In genomic region chr4:47873877-47874571, GRCh38 we compare ENCODE assay signal across 24 cellular contexts. TPM values are rescaled to one million over a fixed set of nuclear protein-coding genes. Genes with fewer than 3 reads are reported as not detected.
DNase-seq lines count a peak whose midpoint lies in the region; ATAC-seq and TF ChIP-seq lines count a peak whose summit lies in the region.
"Had no signal": no experiment of that assay in that cellular context is flagged by ENCODE, and none has a peak within 500 bp of the region (broad histone marks: within the 10 kb centered on the region; RNA-seq: fewer than 3 reads in every experiment).

No MANE protein-coding gene starts in this region.

- TF ChIP-seq CTCF in natural killer cell (IDR thresholded peaks at IDR 0.05) (no peak), endodermal cell (conservative IDR thresholded peaks at IDR 0.05) (no peak), PC-9 (conservative IDR thresholded peaks at IDR 0.05) (no peak), esophagus squamous epithelium (IDR thresholded peaks at IDR 0.05) (no peak)

- peak; percentile 61 for ATAC-seq in activated CD8-positive, alpha-beta memory T cell treated with anti-CD3 and anti-CD28 coated beads, Interleukin-2, amount 10 ng/mL, durations not matched to agents 7 days and 5 days
- ATAC-seq in natural killer cell treated with Interleukin-12 subunit alpha and Interleukin-12 subunit beta and Interleukin-15 and Interleukin-18, amount 100 ng/mL, for 72 hours: peak in 1 of 2 donors; percentile 87
- no peak for ATAC-seq in natural killer cell
- ATAC-seq: GM12878, HCT116, PC-3 had no signal

- no TSS peak for BruUV-seq in PC-9 (replicated peaks; lab: Mats Ljungman, UMichigan)

- POLR2A ChIA-PET in PC-9 (lab: Charles Lee; ENCODE audit: unreplicated experiment): no interaction called here

- CTCF ChIA-PET in activated CD8-positive, alpha-beta memory T cell treated with anti-CD3 and anti-CD28 coated beads, Interleukin-2, amount 10 ng/mL, durations not matched to agents 7 days and 5 days (lab: Charles Lee): interaction anchor here (1.0 kb wide), 1 partner anchor 70 kb away, joined by 3 read pairs; no protein-coding TSS in a partner anchor
- CTCF ChIA-PET in PC-9 (lab: Charles Lee): interaction anchor here (0.6 kb wide), 1 partner anchor 343 kb away, joined by 3 read pairs; no protein-coding TSS in a partner anchor

- H3K4me2 ChIP-seq in PC-9: no peak overlapping the region
- H3K4me2 ChIP-seq: BLaER1 had no signal

- H3K36me3 Mint-ChIP-seq in activated CD8-positive, alpha-beta memory T cell treated with anti-CD3 and anti-CD28 coated beads, Interleukin-2, amount 10 ng/mL, durations not matched to agents 7 days and 5 days: peaks cover 54% of the 10 kb centered on the region
- H3K36me3 Mint-ChIP-seq in natural killer cell treated with Interleukin-12 subunit alpha and Interleukin-12 subunit beta and Interleukin-15 and Interleukin-18, amount 100 ng/mL, for 72 hours: peaks cover 44% of the 10 kb centered on the region
- peaks cover 36% of the 10 kb centered on the region for H3K36me3 Mint-ChIP-seq in natural killer cell
- H3K36me3 Mint-ChIP-seq in endodermal cell (ENCODE audit: low read depth): peaks cover 78% of the 10 kb centered on the region

- no peak for DNase-seq in activated CD8-positive, alpha-beta memory T cell treated with anti-CD3 and anti-CD28 coated beads, Interleukin-2, amount 10 ng/mL, durations not matched to agents 7 days and 5 days
- DNase-seq in activated CD8-positive, alpha-beta memory T cell treated with anti-CD3 and anti-CD28 coated beads for 24 hours: no peak
- DNase-seq in natural killer cell treated with Interleukin-12 subunit alpha and Interleukin-12 subunit beta and Interleukin-15 and Interleukin-18, amount 100 ng/mL, for 72 hours (ENCODE audit: low spot score): no peak
- DNase-seq in natural killer cell (no peak), endodermal cell (no peak), PC-9 (no peak), esophagus squamous epithelium (lab: John Stamatoyannopoulos, UW) (no peak)
- no peak for DNase-seq in effector CD4-positive, alpha-beta T cell
- DNase-seq: Calu3; CD4-positive, alpha-beta memory T cell; EL; GOT3; IMR-90; NCI-H1417 treated with DMSO at 0.1 percent for 48 hours; NCI-H187 treated with DMSO at 0.1 percent for 48 hours; NCI-H2227 treated with DMSO at 0.1 percent for 48 hours; NCI-H510A treated with DMSO at 0.1 percent for 48 hours; NCI-H82; PC-3 had no signal

- whole genome bisulfite sequencing in endodermal cell (ENCODE audit: insufficient coverage in 1 of 2, insufficient read length in 1 of 2), 2 experiments: 94 to 95% methylated on average over 2 to 3 of the region's 3 CpGs
- WGBS in esophagus squamous epithelium, 2 donors: 81 to 86% methylated on average over 3 of the region's 3 CpGs

- H3F3A ChIP-seq in PC-9 (ENCODE audit: insufficient read depth, low read depth): 0 out of 2 replicates have a peak, but pooled peaks cover 3% of the 10 kb centered on the region

- H3K9me2 ChIP-seq in PC-9 (ENCODE audit: insufficient read depth): no peaks in the 10 kb centered on the region

- no peak overlapping the region for H3K27ac ChIP-seq in endodermal cell (ENCODE audit: low read depth, low read length)
- H3K27ac ChIP-seq in PC-9: no peak overlapping the region
- no peak overlapping the region for H3K27ac ChIP-seq in esophagus squamous epithelium
- H3K27ac ChIP-seq: BLaER1, RWPE1 had no signal

- no peak overlapping the region for H2AFZ ChIP-seq in PC-9

- H3K4me1 Mint-ChIP-seq in activated CD8-positive, alpha-beta memory T cell treated with anti-CD3 and anti-CD28 coated beads, Interleukin-2, amount 10 ng/mL, durations not matched to agents 7 days and 5 days: peaks cover 11% of the 10 kb centered on the region
- peaks cover 10 to 11% of the 10 kb centered on the region in 2 donors for H3K4me1 Mint-ChIP-seq in natural killer cell treated with Interleukin-12 subunit alpha and Interleukin-12 subunit beta and Interleukin-15 and Interleukin-18, amount 100 ng/mL, for 72 hours (ENCODE audit: low read depth in 2 of 2)
- H3K4me1 Mint-ChIP-seq in natural killer cell: no peaks in the 10 kb centered on the region
- H3K4me1 Mint-ChIP-seq in endodermal cell: no peaks in the 10 kb centered on the region

- H3K79me2 ChIP-seq in PC-9 (ENCODE audit: low read depth): no peaks in the 10 kb centered on the region

- peak overlapping the region; percentile 53 for H3K4me3 ChIP-seq in endodermal cell (ENCODE audit: low read length)
- H3K4me3 ChIP-seq in PC-9: no peak overlapping the region
- no peak overlapping the region for H3K4me3 ChIP-seq in esophagus squamous epithelium
- H3K4me3 ChIP-seq: BLaER1, GM12878 had no signal

- H3K27ac Mint-ChIP-seq in activated CD8-positive, alpha-beta memory T cell treated with anti-CD3 and anti-CD28 coated beads, Interleukin-2, amount 10 ng/mL, durations not matched to agents 7 days and 5 days: no peak overlapping the region
- H3K27ac Mint-ChIP-seq in natural killer cell treated with Interleukin-12 subunit alpha and Interleukin-12 subunit beta and Interleukin-15 and Interleukin-18, amount 100 ng/mL, for 72 hours: no peak overlapping the region
- H3K27ac Mint-ChIP-seq in natural killer cell (no peak overlapping the region), endodermal cell (no peak overlapping the region)

- H3K9me3 ChIP-seq in endodermal cell (ENCODE audit: control insufficient read depth, low read length) (peaks cover 29% of the 10 kb centered on the region), PC-9 (ENCODE audit: insufficient read depth, low read depth) (no peaks in the 10 kb centered on the region; the same call in 1 of the 2 replicates), esophagus squamous epithelium (peaks cover 0 to 5% (median 0%) of the 10 kb centered on the region in 3 donors)

- peaks cover 95% of the 10 kb centered on the region for H3K36me3 ChIP-seq in endodermal cell (ENCODE audit: control insufficient read depth, insufficient read depth, low read length)
- H3K36me3 ChIP-seq in PC-9 (ENCODE audit: low read depth): peaks cover 54% of the 10 kb centered on the region
- peaks cover 4 to 83% (median 13%) of the 10 kb centered on the region in 3 donors for H3K36me3 ChIP-seq in esophagus squamous epithelium

- H3K27me3 Mint-ChIP-seq in activated CD8-positive, alpha-beta memory T cell treated with anti-CD3 and anti-CD28 coated beads, Interleukin-2, amount 10 ng/mL, durations not matched to agents 7 days and 5 days: no peaks in the 10 kb centered on the region
- no peaks in the 10 kb centered on the region for H3K27me3 Mint-ChIP-seq in natural killer cell treated with Interleukin-12 subunit alpha and Interleukin-12 subunit beta and Interleukin-15 and Interleukin-18, amount 100 ng/mL, for 72 hours
- H3K27me3 Mint-ChIP-seq in natural killer cell (ENCODE audit: low read depth in 2 of 2): no peaks in the 10 kb centered on the region
- no peaks in the 10 kb centered on the region for H3K27me3 Mint-ChIP-seq in endodermal cell (ENCODE audit: insufficient read depth)
- H3K27me3 Mint-ChIP-seq: CD4-positive, alpha-beta memory T cell had no signal

- H4K20me1 ChIP-seq in PC-9 (ENCODE audit: insufficient read depth): no peaks in the 10 kb centered on the region; the same call in 1 of the 2 replicates
- H4K20me1 ChIP-seq: BLaER1 had no signal

- H3K27me3 ChIP-seq in endodermal cell (ENCODE audit: control insufficient read depth, insufficient read depth, low read length, poor library complexity, severe bottlenecking): no peaks in the 10 kb centered on the region
- H3K27me3 ChIP-seq in PC-9 (ENCODE audit: insufficient read depth, low read depth): no peaks in the 10 kb centered on the region
- no peaks in the 10 kb centered on the region for H3K27me3 ChIP-seq in esophagus squamous epithelium
- H3K27me3 ChIP-seq: BLaER1 had no signal

- TF ChIP-seq POLR2A in esophagus squamous epithelium (IDR thresholded peaks at IDR 0.05): no peak

- no peak overlapping the region for H3K4me3 Mint-ChIP-seq in activated CD8-positive, alpha-beta memory T cell treated with anti-CD3 and anti-CD28 coated beads, Interleukin-2, amount 10 ng/mL, durations not matched to agents 7 days and 5 days
- H3K4me3 Mint-ChIP-seq in natural killer cell treated with Interleukin-12 subunit alpha and Interleukin-12 subunit beta and Interleukin-15 and Interleukin-18, amount 100 ng/mL, for 72 hours: peak overlapping the region; percentile 26
- H3K4me3 Mint-ChIP-seq in natural killer cell (no peak overlapping the region), endodermal cell (no peak overlapping the region)
- H3K4me3 Mint-ChIP-seq: CD4-positive, alpha-beta memory T cell had no signal

- no peak overlapping the region for H3K9ac ChIP-seq in endodermal cell (ENCODE audit: extremely low read depth, low read length, poor library complexity, severe bottlenecking)
- H3K9ac ChIP-seq: BLaER1 had no signal

- H3K4me1 ChIP-seq in endodermal cell (ENCODE audit: control insufficient read depth, insufficient read depth, low read length): no peaks in the 10 kb centered on the region
- no peaks in the 10 kb centered on the region for H3K4me1 ChIP-seq in PC-9 (replicated peaks; ENCODE audit: insufficient read depth)
- H3K4me1 ChIP-seq in esophagus squamous epithelium: no peaks in the 10 kb centered on the region

- intact Hi-C loops in natural killer cell (cut with micrococcal nuclease) (no loop called here), PC-9 (cut with micrococcal nuclease; ENCODE audit: unreplicated experiment) (no loop called here), esophagus squamous epithelium (cut with DNase I) (no loop called here)

- H3K9me3 Mint-ChIP-seq in activated CD8-positive, alpha-beta memory T cell treated with anti-CD3 and anti-CD28 coated beads, Interleukin-2, amount 10 ng/mL, durations not matched to agents 7 days and 5 days (ENCODE audit: low read depth): no peaks in the 10 kb centered on the region
- no peaks in the 10 kb centered on the region for H3K9me3 Mint-ChIP-seq in natural killer cell treated with Interleukin-12 subunit alpha and Interleukin-12 subunit beta and Interleukin-15 and Interleukin-18, amount 100 ng/mL, for 72 hours
- H3K9me3 Mint-ChIP-seq in natural killer cell (no peaks in the 10 kb centered on the region), endodermal cell (peaks cover 22% of the 10 kb centered on the region)

RNA-seq across cellular contexts. Expression of gene CORIN, which starts 36.2 kb away (rescaled TPM):
- total RNA-seq in activated CD8-positive, alpha-beta memory T cell treated with anti-CD3 and anti-CD28 coated beads, Interleukin-2, amount 10 ng/mL, durations not matched to agents 7 days and 5 days: not detected
- total RNA-seq in natural killer cell treated with Interleukin-12 subunit alpha and Interleukin-12 subunit beta and Interleukin-15 and Interleukin-18, amount 100 ng/mL, for 72 hours: not detected
- total RNA-seq in natural killer cell (under 1 TPM in 1 of 3 donors, not detected in 2; 0.78 TPM), endodermal cell (under 1 TPM in 1 of 2 donors, not detected in 1; 0.53 TPM), PC-9 (2021) (not detected in 2 replicates), esophagus squamous epithelium (1 to 10 TPM in 1 of 4 donors, under 1 TPM in 3; 0.08 to 4.8 (median 0.41) TPM)
- polyA plus RNA-seq in endodermal cell (2013, experiment 1 of 2): 0.39 TPM
- polyA plus RNA-seq in endodermal cell (2013, experiment 2 of 2): 0.29 TPM
- total RNA-seq: A673, PC-3 had no signal

RNA-seq across cellular contexts. Expression of gene NFXL1, which starts 40.4 kb away (rescaled TPM):
- 10 to 100 TPM in 1 of 2 experiments, 1 to 10 TPM in 1; 9.5 to 10.5 TPM for total RNA-seq in activated CD8-positive, alpha-beta memory T cell treated with anti-CD3 and anti-CD28 coated beads, Interleukin-2, amount 10 ng/mL, durations not matched to agents 7 days and 5 days
- 10 to 100 TPM; 12.1 to 21.9 TPM for total RNA-seq in natural killer cell treated with Interleukin-12 subunit alpha and Interleukin-12 subunit beta and Interleukin-15 and Interleukin-18, amount 100 ng/mL, for 72 hours
- total RNA-seq in natural killer cell (10 to 100 TPM in 1 of 3 donors, 1 to 10 TPM in 2; 6.5 to 11.4 (median 9.9) TPM), endodermal cell (10 to 100 TPM; 33.0 to 33.7 TPM), PC-9 (2021) (15.5 and 15.7 TPM in 2 replicates), esophagus squamous epithelium (10 to 100 TPM in 1 of 4 donors, 1 to 10 TPM in 3; 5.2 to 13.4 (median 7.5) TPM)
- 18.8 TPM for polyA plus RNA-seq in endodermal cell (2013, experiment 1 of 2)
- 17.5 TPM for polyA plus RNA-seq in endodermal cell (2013, experiment 2 of 2)
